ENCODE assay signal across 20 cellular contexts in the genomic region with DNA sequence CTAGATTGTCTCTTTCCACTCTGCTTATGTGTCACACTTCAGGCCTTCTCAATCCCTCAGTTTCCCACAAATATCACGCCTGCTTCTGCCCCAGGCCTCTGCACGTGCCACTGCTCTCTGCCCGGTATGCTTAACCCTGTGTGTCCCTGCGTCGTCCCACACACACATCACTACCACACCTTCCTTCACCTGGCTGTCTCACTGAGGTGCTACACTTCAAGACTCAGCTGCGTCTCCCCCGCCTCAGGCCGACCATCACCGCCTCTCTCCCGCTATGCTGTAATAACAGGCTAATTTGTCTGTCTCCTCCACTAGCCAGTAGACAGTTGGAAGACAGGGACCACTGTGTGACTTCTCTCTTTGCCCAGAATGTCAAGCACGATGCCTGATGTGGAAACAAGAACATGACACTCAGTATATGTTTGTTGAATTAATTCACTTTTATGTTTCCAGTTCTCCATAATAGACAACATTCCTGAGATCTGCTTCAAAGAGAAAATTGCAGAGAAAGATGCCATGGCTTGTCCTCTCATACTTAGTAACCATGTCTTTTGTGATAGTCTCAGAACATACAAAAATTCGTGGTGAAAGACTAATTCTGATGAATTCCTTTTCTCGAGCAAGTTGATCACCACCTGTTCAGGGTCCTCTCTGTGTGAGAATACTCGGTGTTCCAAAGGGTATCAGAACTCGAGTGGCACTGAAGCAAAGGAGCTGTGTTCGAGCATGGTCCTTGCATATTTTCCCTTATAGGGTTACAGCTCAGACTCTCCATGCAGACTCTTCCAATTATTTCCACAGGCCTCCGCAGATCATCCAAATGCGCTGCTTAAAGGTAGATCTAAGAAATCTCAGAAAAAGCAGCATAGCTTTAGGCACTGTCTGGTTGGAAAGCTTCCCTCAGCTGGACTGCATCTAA. TPM values are rescaled to one million over a fixed set of nuclear protein-coding genes. Genes with fewer than 3 reads are reported as not detected.
DNase-seq lines count a peak whose midpoint lies in the region; ATAC-seq and TF ChIP-seq lines count a peak whose summit lies in the region.
"Had no signal": no experiment of that assay in that cellular context is flagged by ENCODE, and none has a peak within 500 bp of the region (broad histone marks: within the 10 kb centered on the region; RNA-seq: fewer than 3 reads in every experiment).

No MANE protein-coding gene starts in this region.

- ATAC-seq in Right ventricle myocardium inferior = no peak
- no peak for ATAC-seq in HG02798 (IDR thresholded peaks at IDR 0.05; ENCODE audit: poor library complexity, unreplicated experiment)
- ATAC-seq: T-cell had no signal

- H3F3A ChIP-seq in neural progenitor cell (ENCODE audit: low read depth) = no peaks in the 10 kb centered on the region

- H3K4me3 Mint-ChIP-seq in neural progenitor cell = no peak overlapping the region
- H3K4me3 Mint-ChIP-seq in type B pancreatic cell = peak overlapping the region; percentile 7
- H3K4me3 Mint-ChIP-seq in CD14-positive monocyte = no peak overlapping the region
- H3K4me3 Mint-ChIP-seq: T-cell had no signal

- H4K20me1 ChIP-seq in neural progenitor cell (ENCODE audit: low read depth) = no peaks in the 10 kb centered on the region

- H3K4me1 Mint-ChIP-seq in neural progenitor cell (peaks cover 7% of the 10 kb centered on the region), type B pancreatic cell (ENCODE audit: unreplicated experiment) (peaks cover 37% of the 10 kb centered on the region), CD14-positive monocyte (no peaks in the 10 kb centered on the region)

- 72 to 86% methylated on average over 18 of the region's 18 CpGs for whole genome bisulfite sequencing in esophagus, 2 donors

- H3K79me2 ChIP-seq in neural progenitor cell (ENCODE audit: low read depth) = peaks cover 31% of the 10 kb centered on the region

- TF ChIP-seq CTCF in cardiac muscle cell (IDR thresholded peaks at IDR 0.05; ENCODE audit: low read depth, low read length) (no peak), neural progenitor cell (IDR thresholded peaks at IDR 0.05) (no peak), type B pancreatic cell (conservative IDR thresholded peaks at IDR 0.05) (no peak), CD14-positive monocyte (IDR thresholded peaks at IDR 0.05) (no peak)

- no peaks in the 10 kb centered on the region for H3K27me3 Mint-ChIP-seq in neural progenitor cell (ENCODE audit: insufficient read depth, low read depth)
- no peaks in the 10 kb centered on the region for H3K27me3 Mint-ChIP-seq in type B pancreatic cell
- peaks cover 0 to 9% (median 9%) of the 10 kb centered on the region in 3 donors for H3K27me3 Mint-ChIP-seq in CD14-positive monocyte (ENCODE audit: low read depth in 3 of 3)
- H3K27me3 Mint-ChIP-seq: T-cell had no signal

- H3K9me3 Mint-ChIP-seq in neural progenitor cell (peaks cover 16% of the 10 kb centered on the region), type B pancreatic cell (peaks cover 8% of the 10 kb centered on the region), CD14-positive monocyte (peaks cover 0 to 16% (median 10%) of the 10 kb centered on the region in 7 donors)

- DNase-seq in cardiac muscle cell (ENCODE audit: low read depth in 1 of 2, low spot score in 1 of 2) (no peak), Right ventricle myocardium inferior (ENCODE audit: missing footprints) (no peak), neural progenitor cell (ENCODE audit: low spot score) (no peak), type B pancreatic cell (ENCODE audit: extremely low spot score, unreplicated experiment) (no peak), SKM-1 (lab: John Stamatoyannopoulos, UW; ENCODE audit: unreplicated experiment) (no peak), CD14-positive monocyte (ENCODE audit: low spot score) (no peak)
- DNase-seq: activated CD4-positive, alpha-beta T cell treated with anti-CD3 and anti-CD28 coated beads, Interleukin-2, amount 50 U/mL, for 4 hours; activated T-cell treated with anti-CD3 and anti-CD28 coated beads for 4 hours; amygdala; NCI-H1092 treated with DMSO at 0.1 percent for 48 hours; NCI-H2081; NCI-H524; nucleus accumbens; stimulated activated CD4-positive, alpha-beta T cell treated with anti-CD3 and anti-CD28 coated beads, Interleukin-2, amount 100 ng/mL, for 24 hours; stimulated activated naive CD4-positive, alpha-beta T cell treated with Interleukin-2 at 50 U/mL for 16 hours; T-cell had no signal

- H3K4me2 ChIP-seq in neural progenitor cell = no peak overlapping the region
- H3K4me2 ChIP-seq: BLaER1 treated with 17β-estradiol and CSF1 and Interleukin-3, amounts not matched to agents 10 nM and 100 nM had no signal

- H2AFZ ChIP-seq in neural progenitor cell (replicated peaks) = no peak overlapping the region

- H3K27me3 ChIP-seq in cardiac muscle cell (no peaks in the 10 kb centered on the region), esophagus (ENCODE audit: control insufficient read depth in 1 of 2, insufficient read depth in 2 of 2, low read length in 2 of 2) (no peaks in the 10 kb centered on the region), neural progenitor cell (no peaks in the 10 kb centered on the region)
- H3K27me3 ChIP-seq: BLaER1 treated with 17β-estradiol and CSF1 and Interleukin-3, amounts not matched to agents 10 nM and 100 nM had no signal

- intact Hi-C loops in Right ventricle myocardium inferior (cut with DNase I) = no loop called here
- intact Hi-C loops in CD14-positive monocyte (cut with micrococcal nuclease) = no loop called here

- H3K4me1 ChIP-seq in cardiac muscle cell (ENCODE audit: low read depth) (peaks cover 19% of the 10 kb centered on the region), esophagus (ENCODE audit: control insufficient read depth in 2 of 2, insufficient read depth in 2 of 2, low read length in 1 of 2) (peaks cover 0 to 3% of the 10 kb centered on the region in 2 donors), neural progenitor cell (no peaks in the 10 kb centered on the region)

- H3K9me3 ChIP-seq in cardiac muscle cell (ENCODE audit: low read depth) = no peaks in the 10 kb centered on the region
- H3K9me3 ChIP-seq in esophagus (ENCODE audit: control insufficient read depth in 2 of 2, insufficient read depth in 1 of 2, low read depth in 1 of 2, low read length in 1 of 2) = no peaks in the 10 kb centered on the region
- H3K9me3 ChIP-seq in neural progenitor cell (ENCODE audit: low read depth) = no peaks in the 10 kb centered on the region

- H3K9ac ChIP-seq in neural progenitor cell = no peak overlapping the region
- H3K9ac ChIP-seq: BLaER1 treated with 17β-estradiol and CSF1 and Interleukin-3, amounts not matched to agents 10 nM and 100 nM had no signal

- peaks cover 7% of the 10 kb centered on the region for H3K36me3 Mint-ChIP-seq in neural progenitor cell
- peaks cover 19% of the 10 kb centered on the region for H3K36me3 Mint-ChIP-seq in type B pancreatic cell
- no peaks in the 10 kb centered on the region for H3K36me3 Mint-ChIP-seq in CD14-positive monocyte

- H3K27ac Mint-ChIP-seq in neural progenitor cell (peak overlapping the region; percentile 7), type B pancreatic cell (peak overlapping the region; percentile 14), CD14-positive monocyte (peak overlapping the region in 1 of 7 donors; percentile 1)
- H3K27ac Mint-ChIP-seq: T-cell had no signal

- peak overlapping the region; percentile 86 for H3K27ac ChIP-seq in cardiac muscle cell
- peak overlapping the region; percentile 15 to 85 for H3K27ac ChIP-seq in esophagus (ENCODE audit: low read depth in 2 of 2, low read length in 1 of 2)
- no peak overlapping the region for H3K27ac ChIP-seq in neural progenitor cell
- H3K27ac ChIP-seq: BLaER1 treated with 17β-estradiol and CSF1 and Interleukin-3, amounts not matched to agents 10 nM and 100 nM; RWPE1 had no signal

- H3K36me3 ChIP-seq in cardiac muscle cell (no peaks in the 10 kb centered on the region), esophagus (ENCODE audit: control insufficient read depth in 2 of 2, insufficient read depth in 2 of 2, low read length in 1 of 2) (no peaks in the 10 kb centered on the region), neural progenitor cell (no peaks in the 10 kb centered on the region)

- H3K4me3 ChIP-seq in cardiac muscle cell (no peak overlapping the region), esophagus (ENCODE audit: low read depth in 1 of 2, low read length in 2 of 2) (no peak overlapping the region), neural progenitor cell (no peak overlapping the region)
- H3K4me3 ChIP-seq: BLaER1 treated with 17β-estradiol and CSF1 and Interleukin-3, amounts not matched to agents 10 nM and 100 nM had no signal

RNA-seq across cellular contexts. Expression of a gene that starts 54.2 kb away (rescaled TPM):
- total RNA-seq in cardiac muscle cell (16.3 and 31.9 TPM in 2 replicates), Right ventricle myocardium inferior (8.0 TPM), neural progenitor cell (ENCODE audit: low replicate concordance) (6.7 and 8.2 TPM in 2 replicates), type B pancreatic cell (ENCODE audit: low replicate concordance) (36.6 and 37.2 TPM in 2 replicates)
- polyA plus RNA-seq in cardiac muscle cell (10.5 and 19.9 TPM in 2 replicates), esophagus (1 to 10 TPM; 2.0 to 4.0 TPM), CD14-positive monocyte (not detected)
